In genomic region chr20:54062812-54063280, GRCh38 we compare ENCODE assay signal across 8 cellular contexts. TPM values are rescaled to one million over a fixed set of nuclear protein-coding genes. Genes with fewer than 3 reads are reported as not detected.
A peak's percentile ranks its signal among the peaks of the same experiment; 100 is the strongest.
DNase-seq lines count a peak whose midpoint lies in the region; ATAC-seq and TF ChIP-seq lines count a peak whose summit lies in the region.

No MANE protein-coding gene starts in this region.

- H3K9me3 ChIP-seq in tibial nerve, result no peaks in the 10 kb centered on the region

- H3K4me1 ChIP-seq in tibial nerve, result peaks cover 0 to 20% (median 7%) of the 10 kb centered on the region in 4 donors

- no peak for TF ChIP-seq EP300 in tibial nerve (IDR thresholded peaks at IDR 0.05)

- no peak overlapping the region for H3K4me3 Mint-ChIP-seq in HFFc6

- 32 to 34% methylated on average over 4 of the region's 4 CpGs for WGBS in tibial nerve, 2 donors

- no peak for TF ChIP-seq POLR2A in tibial nerve (IDR thresholded peaks at IDR 0.05)

- DNase-seq in NCI-H2107 treated with DMSO at 0.1 percent for 48 hours (lab: John Stamatoyannopoulos, UW; ENCODE audit: unreplicated experiment) (peak; percentile 37), NCI-H2107 (lab: John Stamatoyannopoulos, UW) (no peak), HFFc6 (peak; percentile 48), NCI-H2227 treated with DMSO at 0.1 percent for 48 hours (lab: John Stamatoyannopoulos, UW) (peak; percentile 52), astrocyte of the hippocampus (ENCODE audit: low read depth, low spot score) (peak; percentile 63), inferior parietal cortex (ENCODE audit: extremely low spot score) (peak; percentile 80), tibial nerve (ENCODE audit: low spot score in 2 of 2) (no peak)

- no peaks in the 10 kb centered on the region for H3K9me3 Mint-ChIP-seq in HFFc6

- H3K27ac ChIP-seq in tibial nerve, result peak overlapping the region in 2 of 4 donors; percentile 18 to 58

- TF ChIP-seq CTCF in HFFc6 (IDR thresholded peaks at IDR 0.05) (peak; percentile 79), tibial nerve (IDR thresholded peaks at IDR 0.05) (peak; percentile 41 to 70 (median 46))

- no peak overlapping the region for H3K27ac Mint-ChIP-seq in HFFc6

- ATAC-seq in GM19452 (IDR thresholded peaks at IDR 0.05; ENCODE audit: unreplicated experiment), result no peak

- peaks cover 3% of the 10 kb centered on the region for H3K27me3 Mint-ChIP-seq in HFFc6 (ENCODE audit: insufficient read depth)

- H3K36me3 ChIP-seq in tibial nerve, result no peaks in the 10 kb centered on the region

- H3K27me3 ChIP-seq in tibial nerve, result no peaks in the 10 kb centered on the region

- no peaks in the 10 kb centered on the region for H3K36me3 Mint-ChIP-seq in HFFc6 (ENCODE audit: low read depth)

- no peak overlapping the region for H3K4me3 ChIP-seq in tibial nerve

- peaks cover 23% of the 10 kb centered on the region for H3K4me1 Mint-ChIP-seq in HFFc6 (ENCODE audit: low read depth)

RNA-seq across cellular contexts. Expression of gene BCAS1, which starts 7.5 kb away (rescaled TPM):
- total RNA-seq in HFFc6 (2021; fragmentation: NEBNext Ultra II Directional; extraction: Animal tissue kit (Norgen Biotek cat#: 25700)), result under 1 TPM in 1 of 6 experiments, not detected in 5; 0.07 TPM
- total RNA-seq in tibial nerve, result 10 to 100 TPM; 34.8 to 59.6 (median 47.1) TPM

Comparison
In these comparisons a context has a peak if more than half of its experiments do, and no peak if none do; other contexts are left out.
1. DNase-seq: peak in NCI-H2107 treated with DMSO at 0.1 percent for 48 hours (single experiment), HFFc6 (single experiment), NCI-H2227 treated with DMSO at 0.1 percent for 48 hours (single experiment), astrocyte of the hippocampus (single experiment) and inferior parietal cortex (single experiment); none in NCI-H2107 (single experiment) and tibial nerve (0 of 2).
2. RNA of gene BCAS1, which starts 7.5 kb away (total RNA-seq): 34.8 to 59.6 TPM in tibial nerve; 0.07 TPM in HFFc6; every median in the first group is over 10 times any median in the second.